In the genomic region with DNA sequence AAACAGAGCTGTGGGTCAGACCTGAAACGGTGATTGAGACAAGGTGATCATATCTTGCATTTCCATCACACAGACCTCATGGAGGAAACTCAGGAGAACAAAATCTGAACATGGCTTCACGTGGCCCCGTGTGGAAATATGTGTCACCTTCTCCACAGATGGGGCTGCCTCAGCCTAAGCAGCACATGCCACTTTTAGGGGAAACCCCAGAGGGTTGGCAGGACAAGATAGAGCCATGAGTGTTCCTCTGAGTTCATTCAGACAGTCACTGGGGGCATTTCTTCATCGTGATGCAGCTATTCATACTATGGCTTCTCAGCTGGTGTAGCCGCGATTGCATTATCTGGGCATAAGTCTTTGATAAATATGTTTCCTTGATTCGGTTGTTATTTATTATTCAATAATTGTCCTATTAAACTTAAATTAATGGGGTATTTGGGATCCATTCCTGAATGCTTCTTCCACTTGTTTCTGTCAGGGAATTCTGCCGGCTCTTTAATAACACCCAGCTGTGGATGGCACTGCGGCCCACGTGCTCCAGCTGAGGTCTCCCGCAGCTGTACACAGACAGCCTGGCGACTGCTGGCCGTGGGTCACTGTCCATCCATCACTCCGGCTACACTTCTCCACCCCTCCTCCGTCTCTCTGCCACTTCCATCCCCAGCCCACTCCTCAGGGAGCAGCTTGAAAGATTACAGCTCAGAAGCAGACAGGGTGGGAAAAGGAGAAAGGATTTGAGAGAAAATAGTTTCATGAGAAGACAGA, we compare ENCODE assay signal across 18 cellular contexts.
"Had no signal": no experiment of that assay in that cellular context is flagged by ENCODE, and none has a peak within 500 bp of the region (broad histone marks: within the 10 kb centered on the region; RNA-seq: fewer than 3 reads in every experiment).

No MANE protein-coding gene starts in this region.

- DNase-seq: activated gamma-delta T cell treated with Interleukin-2 at 50 U/mL for 16 hours; activated T-cell treated with anti-CD3 and anti-CD28 coated beads, Interleukin-2, amount 50 U/mL, for 1 hour; body of pancreas; effector CD4-positive, alpha-beta T cell; kidney glomerular epithelial cell; left ventricle myocardium superior; mammary epithelial cell; mucosa of descending colon; naive B cell; stimulated activated CD4-positive, alpha-beta T cell treated with anti-CD3 and anti-CD28 coated beads, Interleukin-4, amount 100 ng/mL, for 4 hours; T-helper 1 cell; tibial artery had no signal

- H3K4me3 ChIP-seq: body of pancreas, cardiac muscle cell, mucosa of descending colon, tibial artery had no signal

- H3K4me3 Mint-ChIP-seq: activated naive CD4-positive, alpha-beta T cell treated with anti-CD3 and anti-CD28 coated beads, Interleukin-2, amount 50 U/mL, for 24 hours; dendritic cell treated with granulocyte-macrophage colony-stimulating factor and Interleukin-4, amounts not matched to agents 40 ng/mL and 50 ng/mL, for 4 days; naive B cell; neural crest cell; stimulated activated naive CD8-positive, alpha-beta T cell treated with anti-CD3 and anti-CD28 coated beads, Interleukin-15, Interleukin-2, amounts not matched to agents 100 ng/mL and 50 ng/mL, for 24 hours; WTC11 had no signal

- H3K27ac Mint-ChIP-seq: activated naive CD4-positive, alpha-beta T cell treated with anti-CD3 and anti-CD28 coated beads, Interleukin-2, amount 50 U/mL, for 24 hours; dendritic cell treated with granulocyte-macrophage colony-stimulating factor and Interleukin-4, amounts not matched to agents 40 ng/mL and 50 ng/mL, for 4 days; stimulated activated naive CD8-positive, alpha-beta T cell treated with anti-CD3 and anti-CD28 coated beads, Interleukin-15, Interleukin-2, amounts not matched to agents 100 ng/mL and 50 ng/mL, for 24 hours; WTC11 had no signal

- H3K27me3 Mint-ChIP-seq: dendritic cell treated with granulocyte-macrophage colony-stimulating factor and Interleukin-4, amounts not matched to agents 40 ng/mL and 50 ng/mL, for 4 days; naive B cell had no signal

- H3K4me1 ChIP-seq: tibial artery had no signal

- H3K9me3 ChIP-seq: body of pancreas, mucosa of descending colon, tibial artery had no signal

- H3K9me3 Mint-ChIP-seq: dendritic cell treated with granulocyte-macrophage colony-stimulating factor and Interleukin-4, amounts not matched to agents 40 ng/mL and 50 ng/mL, for 4 days; neural crest cell; WTC11 had no signal

- H3K27ac ChIP-seq: body of pancreas, cardiac muscle cell, tibial artery had no signal

- H3K36me3 ChIP-seq: cardiac muscle cell, tibial artery had no signal

- H3K27me3 ChIP-seq: body of pancreas had no signal

- ATAC-seq: body of pancreas, left ventricle myocardium superior, mucosa of descending colon, WTC11 had no signal

- H3K4me1 Mint-ChIP-seq: activated naive CD4-positive, alpha-beta T cell treated with anti-CD3 and anti-CD28 coated beads, Interleukin-2, amount 50 U/mL, for 24 hours; naive B cell had no signal

- H3K36me3 Mint-ChIP-seq: activated naive CD4-positive, alpha-beta T cell treated with anti-CD3 and anti-CD28 coated beads, Interleukin-2, amount 50 U/mL, for 24 hours; WTC11 had no signal
